ENCODE assay signal across 1 cellular context in genomic region chr14:52552063-52552988, GRCh38.
TF ChIP-seq lines count a peak whose summit lies in the region.

TSS of gene GPR137C (plus strand) at chr14:52552836. CDS start at chr14:52553148, 312 bp downstream.
A gene with protein sequence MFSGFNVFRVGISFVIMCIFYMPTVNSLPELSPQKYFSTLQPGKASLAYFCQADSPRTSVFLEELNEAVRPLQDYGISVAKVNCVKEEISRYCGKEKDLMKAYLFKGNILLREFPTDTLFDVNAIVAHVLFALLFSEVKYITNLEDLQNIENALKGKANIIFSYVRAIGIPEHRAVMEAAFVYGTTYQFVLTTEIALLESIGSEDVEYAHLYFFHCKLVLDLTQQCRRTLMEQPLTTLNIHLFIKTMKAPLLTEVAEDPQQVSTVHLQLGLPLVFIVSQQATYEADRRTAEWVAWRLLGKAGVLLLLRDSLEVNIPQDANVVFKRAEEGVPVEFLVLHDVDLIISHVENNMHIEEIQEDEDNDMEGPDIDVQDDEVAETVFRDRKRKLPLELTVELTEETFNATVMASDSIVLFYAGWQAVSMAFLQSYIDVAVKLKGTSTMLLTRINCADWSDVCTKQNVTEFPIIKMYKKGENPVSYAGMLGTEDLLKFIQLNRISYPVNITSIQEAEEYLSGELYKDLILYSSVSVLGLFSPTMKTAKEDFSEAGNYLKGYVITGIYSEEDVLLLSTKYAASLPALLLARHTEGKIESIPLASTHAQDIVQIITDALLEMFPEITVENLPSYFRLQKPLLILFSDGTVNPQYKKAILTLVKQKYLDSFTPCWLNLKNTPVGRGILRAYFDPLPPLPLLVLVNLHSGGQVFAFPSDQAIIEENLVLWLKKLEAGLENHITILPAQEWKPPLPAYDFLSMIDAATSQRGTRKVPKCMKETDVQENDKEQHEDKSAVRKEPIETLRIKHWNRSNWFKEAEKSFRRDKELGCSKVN (minus strand): TSS chr14:52552505. CDS start chr14:52543557, 8,948 bp downstream.

TF ChIP-seq in HEK293, 187 proteins besides CTCF, POLR2A, EP300 and RAD21 (continued from another document):
- no peak for TF ChIP-seq PRDM4 (tag by site-specific recombination; IDR thresholded peaks at IDR 0.05)
- TF ChIP-seq ZNF146 (tag by site-specific recombination; IDR thresholded peaks at IDR 0.05), result no peak
- TF ChIP-seq ZFP3 (tag by site-specific recombination; IDR thresholded peaks at IDR 0.05; ENCODE audit: low read depth), result no peak
- no peak for TF ChIP-seq ZNF664 (tag by site-specific recombination; IDR thresholded peaks at IDR 0.05)
- TF ChIP-seq SP7 (tag by site-specific recombination; IDR thresholded peaks at IDR 0.05), result peak; percentile 34; the same call in 1 of the 2 replicates
- no peak for TF ChIP-seq ZNF701 (tag by site-specific recombination; IDR thresholded peaks at IDR 0.05)
